Comparison of ENCODE assay signal across 7 cellular contexts in the genomic region with DNA sequence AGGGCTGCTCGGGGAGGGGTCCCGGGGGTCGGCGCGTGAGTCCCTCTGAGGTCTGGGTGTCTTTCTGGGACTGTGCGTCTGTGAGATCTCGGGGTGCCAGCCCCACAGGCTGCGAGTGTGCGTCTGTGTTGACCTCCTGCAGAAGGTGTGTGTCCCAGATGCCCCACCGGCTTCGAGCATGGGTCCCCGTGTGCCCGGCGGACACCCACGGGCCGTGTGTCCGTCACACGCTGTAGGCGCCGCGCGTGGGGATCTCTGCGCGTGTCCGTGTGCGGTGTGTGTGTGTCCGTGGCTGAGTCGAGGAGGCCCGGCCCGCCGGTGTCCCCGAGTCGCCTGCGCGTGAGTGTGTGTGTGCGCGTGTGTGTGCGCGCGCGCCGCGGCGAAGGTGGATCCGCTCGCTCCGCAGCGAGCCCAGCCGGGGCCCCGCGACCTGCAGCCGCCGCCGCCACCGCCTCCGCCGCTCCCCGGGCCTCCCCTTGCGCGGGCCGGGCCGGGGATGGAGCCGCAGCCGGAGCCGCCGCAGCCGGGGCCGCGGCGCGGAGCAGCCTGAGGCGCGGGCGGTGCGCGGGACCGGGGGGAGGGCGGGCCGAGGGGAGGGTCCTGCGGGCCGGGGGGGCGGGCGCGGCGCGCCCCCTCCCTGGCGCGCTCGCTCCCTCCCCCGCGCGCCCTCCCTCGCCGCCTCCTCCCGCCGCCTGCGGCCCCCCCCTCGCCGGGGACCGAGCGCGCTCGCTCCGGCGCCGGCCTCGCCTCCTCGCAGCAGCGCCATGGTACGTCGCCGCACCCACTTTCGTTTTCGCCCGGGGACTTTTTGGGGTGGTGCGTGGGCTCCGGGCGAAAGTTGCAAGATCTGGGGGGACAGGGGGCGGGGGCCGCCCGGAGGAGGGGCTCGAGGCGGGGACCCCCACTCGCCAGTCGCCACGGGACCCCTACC. TPM values are rescaled to one million over a fixed set of nuclear protein-coding genes. Genes with fewer than 3 reads are reported as not detected.
DNase-seq lines count a peak whose midpoint lies in the region; ATAC-seq and TF ChIP-seq lines count a peak whose summit lies in the region.

No MANE protein-coding gene starts in this region.

- TF ChIP-seq POLR2A in GM15510 (IDR thresholded peaks at IDR 0.05; ENCODE audit: borderline replicate concordance, extremely low read depth, insufficient read length): peak; percentile 36

- POLR2A ChIA-PET in activated CD4-positive, alpha-beta memory T cell treated with anti-CD3 and anti-CD28 coated beads, Interleukin-2, amount 10 ng/mL, durations not matched to agents 7 days and 5 days (lab: Charles Lee): interaction anchor here (0.9 kb wide), 1 partner anchor 76 kb away, joined by 3 read pairs; no protein-coding TSS in a partner anchor

- H3K4me3 Mint-ChIP-seq in activated CD4-positive, alpha-beta memory T cell treated with anti-CD3 and anti-CD28 coated beads, Interleukin-2, amount 10 ng/mL, durations not matched to agents 7 days and 5 days: peak overlapping the region; percentile 75
- H3K4me3 Mint-ChIP-seq in stimulated activated memory B cell treated with anti-CD40 and anti-IgM and Interleukin-4, amounts not matched to agents 10 μg/mL and 1 μg/mL and 100 μg/mL, for 72 hours: peak overlapping the region; percentile 90

- CTCF ChIA-PET in activated CD4-positive, alpha-beta memory T cell treated with anti-CD3 and anti-CD28 coated beads, Interleukin-2, amount 10 ng/mL, durations not matched to agents 7 days and 5 days (lab: Charles Lee): no interaction called here

- ATAC-seq in stimulated activated memory B cell treated with anti-CD40 and anti-IgM and Interleukin-4, amounts not matched to agents 10 μg/mL and 1 μg/mL and 100 μg/mL, for 72 hours: peak; percentile 72

- H3K4me3 ChIP-seq in effector memory CD4-positive, alpha-beta T cell (ENCODE audit: insufficient read depth, low read depth, low read length, poor library complexity, severe bottlenecking): peak overlapping the region; percentile 90

- peak overlapping the region; percentile 31 for H3K27ac Mint-ChIP-seq in activated CD4-positive, alpha-beta memory T cell treated with anti-CD3 and anti-CD28 coated beads, Interleukin-2, amount 10 ng/mL, durations not matched to agents 7 days and 5 days
- H3K27ac Mint-ChIP-seq in stimulated activated memory B cell treated with anti-CD40 and anti-IgM and Interleukin-4, amounts not matched to agents 10 μg/mL and 1 μg/mL and 100 μg/mL, for 72 hours: peak overlapping the region; percentile 85

- peak overlapping the region; percentile 72 for H3K27ac ChIP-seq in KOPT-K1 (ENCODE audit: low read depth, low read length, poor library complexity, severe bottlenecking)
- H3K27ac ChIP-seq in effector memory CD4-positive, alpha-beta T cell (ENCODE audit: insufficient read depth, low read length, poor library complexity, severe bottlenecking): peak overlapping the region; percentile 89

- peaks cover 25% of the 10 kb centered on the region for H3K4me1 Mint-ChIP-seq in activated CD4-positive, alpha-beta memory T cell treated with anti-CD3 and anti-CD28 coated beads, Interleukin-2, amount 10 ng/mL, durations not matched to agents 7 days and 5 days
- H3K4me1 Mint-ChIP-seq in stimulated activated memory B cell treated with anti-CD40 and anti-IgM and Interleukin-4, amounts not matched to agents 10 μg/mL and 1 μg/mL and 100 μg/mL, for 72 hours: peaks cover 29% of the 10 kb centered on the region

- no peaks in the 10 kb centered on the region for H3K9me3 Mint-ChIP-seq in activated CD4-positive, alpha-beta memory T cell treated with anti-CD3 and anti-CD28 coated beads, Interleukin-2, amount 10 ng/mL, durations not matched to agents 7 days and 5 days
- no peaks in the 10 kb centered on the region for H3K9me3 Mint-ChIP-seq in stimulated activated memory B cell treated with anti-CD40 and anti-IgM and Interleukin-4, amounts not matched to agents 10 μg/mL and 1 μg/mL and 100 μg/mL, for 72 hours

- no peaks in the 10 kb centered on the region for H3K27me3 ChIP-seq in effector memory CD4-positive, alpha-beta T cell (replicated peaks; ENCODE audit: control insufficient read depth, insufficient read depth, low read length, poor library complexity, severe bottlenecking)

- H3K36me3 ChIP-seq in KOPT-K1 (ENCODE audit: insufficient read depth, low read length): no peaks in the 10 kb centered on the region
- H3K36me3 ChIP-seq in effector memory CD4-positive, alpha-beta T cell (ENCODE audit: control insufficient read depth, insufficient read depth, low read length): no peaks in the 10 kb centered on the region

- H3K36me3 Mint-ChIP-seq in activated CD4-positive, alpha-beta memory T cell treated with anti-CD3 and anti-CD28 coated beads, Interleukin-2, amount 10 ng/mL, durations not matched to agents 7 days and 5 days (ENCODE audit: low read depth): no peaks in the 10 kb centered on the region
- H3K36me3 Mint-ChIP-seq in stimulated activated memory B cell treated with anti-CD40 and anti-IgM and Interleukin-4, amounts not matched to agents 10 μg/mL and 1 μg/mL and 100 μg/mL, for 72 hours: no peaks in the 10 kb centered on the region

- H3K9me3 ChIP-seq in KOPT-K1 (ENCODE audit: insufficient read depth, low read length, poor library complexity, severe bottlenecking): no peaks in the 10 kb centered on the region
- H3K9me3 ChIP-seq in effector memory CD4-positive, alpha-beta T cell (ENCODE audit: control insufficient read depth, low read length): no peaks in the 10 kb centered on the region

- peaks cover 29% of the 10 kb centered on the region for H3K27me3 Mint-ChIP-seq in activated CD4-positive, alpha-beta memory T cell treated with anti-CD3 and anti-CD28 coated beads, Interleukin-2, amount 10 ng/mL, durations not matched to agents 7 days and 5 days
- H3K27me3 Mint-ChIP-seq in stimulated activated memory B cell treated with anti-CD40 and anti-IgM and Interleukin-4, amounts not matched to agents 10 μg/mL and 1 μg/mL and 100 μg/mL, for 72 hours: peaks cover 9% of the 10 kb centered on the region

- H3K4me1 ChIP-seq in effector memory CD4-positive, alpha-beta T cell (ENCODE audit: control insufficient read depth, insufficient read depth, low read length, poor library complexity, severe bottlenecking): peaks cover 20% of the 10 kb centered on the region

- peak; percentile 67 for DNase-seq in activated CD4-positive, alpha-beta memory T cell treated with anti-CD3 and anti-CD28 coated beads, Interleukin-2, amount 10 ng/mL, durations not matched to agents 7 days and 5 days
- DNase-seq in effector memory CD4-positive, alpha-beta T cell: peak; percentile 57 to 59 (median 58)
- DNase-seq in mucosa of gallbladder (ENCODE audit: low spot score) (peak; percentile 63), mesenteric fat pad (ENCODE audit: low spot score) (no peak)

RNA-seq across cellular contexts. Expression of a gene that starts 7.2 kb away (rescaled TPM):
- total RNA-seq in activated CD4-positive, alpha-beta memory T cell treated with anti-CD3 and anti-CD28 coated beads, Interleukin-2, amount 10 ng/mL, durations not matched to agents 7 days and 5 days: 10 to 100 TPM; 12.6 to 13.1 TPM
- total RNA-seq in mucosa of gallbladder: 254 TPM
- total RNA-seq in mesenteric fat pad: 207 TPM

Comparison
In these comparisons a context has a peak if more than half of its experiments do, and no peak if none do; other contexts are left out.
1. RNA of a gene that starts 7.2 kb away (total RNA-seq): 254 TPM in mucosa of gallbladder (single experiment) and 207 TPM in mesenteric fat pad (single experiment); 12.6 to 13.1 TPM in activated CD4-positive, alpha-beta memory T cell treated with anti-CD3 and anti-CD28 coated beads, Interleukin-2, amount 10 ng/mL, durations not matched to agents 7 days and 5 days; every median in the first group is over 10 times any median in the second.